ENCODE assay signal across 1 cellular context in genomic region chr6:32835167-32835893, GRCh38.
TF ChIP-seq lines count a peak whose summit lies in the region.

No MANE protein-coding gene starts in this region.

TF ChIP-seq in GM12878, 131 proteins besides CTCF, POLR2A, EP300 and RAD21:
- TF ChIP-seq KDM1A (IDR thresholded peaks at IDR 0.05; ENCODE audit: borderline replicate concordance) = no peak
- no peak for TF ChIP-seq NFYA (IDR thresholded peaks at IDR 0.05; ENCODE audit: borderline replicate concordance, low read depth, low read length)
- no peak for TF ChIP-seq TAF1 (IDR thresholded peaks at IDR 0.05; ENCODE audit: borderline replicate concordance, low read depth, low read length)
- no peak for TF ChIP-seq PBX3 (IDR thresholded peaks at IDR 0.05; ENCODE audit: insufficient replicate concordance, low read depth, low read length)
